11 cellular contexts compared by ENCODE assay signal in the genomic region with DNA sequence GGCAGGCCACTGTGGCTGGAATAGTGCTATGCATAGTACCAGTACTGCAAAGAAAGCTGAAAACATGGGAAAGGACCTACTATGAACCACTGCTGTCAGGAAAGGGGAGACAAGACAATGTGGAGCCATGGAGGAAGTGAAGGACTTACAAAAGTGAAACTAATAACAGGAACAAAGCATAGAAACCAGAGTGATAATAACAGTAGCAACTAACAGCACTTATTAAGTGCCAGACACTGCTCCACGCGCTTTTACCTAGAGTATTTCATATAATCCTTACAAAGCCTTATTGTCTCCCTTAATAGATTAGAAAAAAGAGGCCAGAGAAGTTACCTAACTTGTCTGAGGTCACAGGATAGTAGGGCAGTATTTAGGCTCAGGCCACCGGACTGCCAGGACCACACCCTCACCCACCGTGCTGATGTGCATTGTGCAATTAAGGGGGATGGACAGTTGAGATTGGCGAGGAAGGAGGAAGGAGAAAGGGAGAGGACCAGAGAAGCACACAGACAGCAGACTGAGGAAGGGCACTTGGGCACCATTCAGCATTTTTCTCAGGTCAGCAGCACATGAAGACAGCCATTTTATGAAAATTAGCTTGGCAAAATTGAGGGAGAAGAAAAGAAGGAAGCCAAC.
A peak's percentile ranks its signal among the peaks of the same experiment; 100 is the strongest.
DNase-seq lines count a peak whose midpoint lies in the region; ATAC-seq and TF ChIP-seq lines count a peak whose summit lies in the region.
"Had no signal": no experiment of that assay in that cellular context is flagged by ENCODE, and none has a peak within 500 bp of the region (broad histone marks: within the 10 kb centered on the region; RNA-seq: fewer than 3 reads in every experiment).

No MANE protein-coding gene starts in this region.

- intact Hi-C loops in CD14-positive monocyte (cut with micrococcal nuclease) = no loop called here

- peaks cover 0 to 2% (median 0%) of the 10 kb centered on the region in 3 donors for H3K27me3 Mint-ChIP-seq in CD14-positive monocyte (ENCODE audit: low read depth in 3 of 3)
- H3K27me3 Mint-ChIP-seq in chondrocyte (ENCODE audit: low read depth) = no peaks in the 10 kb centered on the region

- H3K4me3 Mint-ChIP-seq in CD14-positive monocyte (peak overlapping the region; percentile 59 to 94), chondrocyte (ENCODE audit: unreplicated experiment) (no peak overlapping the region)

- TF ChIP-seq CTCF in CD14-positive monocyte (IDR thresholded peaks at IDR 0.05) = no peak
- no peak for TF ChIP-seq CTCF in chondrocyte (IDR thresholded peaks at IDR 0.05)

- ATAC-seq in GM18873 (IDR thresholded peaks at IDR 0.05; ENCODE audit: low FRiP score, unreplicated experiment) (peak; percentile 58), HG03442 (IDR thresholded peaks at IDR 0.05; ENCODE audit: unreplicated experiment) (peak; percentile 52), GM18498 (IDR thresholded peaks at IDR 0.05; ENCODE audit: unreplicated experiment) (no peak)

- H3K36me3 Mint-ChIP-seq in CD14-positive monocyte (peaks cover 58 to 63% of the 10 kb centered on the region in 2 donors), chondrocyte (ENCODE audit: low read depth) (peaks cover 45% of the 10 kb centered on the region)

- DNase-seq in CD14-positive monocyte (ENCODE audit: low spot score) (no peak), chondrocyte (ENCODE audit: low spot score) (no peak), NCI-H146 treated with DMSO at 0.1 percent for 48 hours (lab: John Stamatoyannopoulos, UW; ENCODE audit: unreplicated experiment) (no peak), KG1 (lab: John Stamatoyannopoulos, UW) (no peak), 8988T (no peak)
- DNase-seq: activated effector memory CD4-positive, alpha-beta T cell treated with anti-CD3 and anti-CD28 coated beads, Interleukin-2, amount 50 U/mL, for 16 hours; COR-L47; posterior cingulate gyrus had no signal

- H3K4me1 Mint-ChIP-seq in CD14-positive monocyte = peaks cover 40% of the 10 kb centered on the region
- peaks cover 4% of the 10 kb centered on the region for H3K4me1 Mint-ChIP-seq in chondrocyte (ENCODE audit: low read depth)

- peak overlapping the region; percentile 83 to 92 (median 90) for H3K27ac Mint-ChIP-seq in CD14-positive monocyte
- H3K27ac Mint-ChIP-seq in chondrocyte (ENCODE audit: unreplicated experiment) = peak overlapping the region; percentile 24

- H3K9me3 Mint-ChIP-seq in CD14-positive monocyte = peaks cover 0 to 7% (median 3%) of the 10 kb centered on the region in 7 donors
- H3K9me3 Mint-ChIP-seq in chondrocyte (ENCODE audit: low read depth) = peaks cover 7% of the 10 kb centered on the region
